8 cellular contexts compared by ENCODE assay signal in the genomic region with DNA sequence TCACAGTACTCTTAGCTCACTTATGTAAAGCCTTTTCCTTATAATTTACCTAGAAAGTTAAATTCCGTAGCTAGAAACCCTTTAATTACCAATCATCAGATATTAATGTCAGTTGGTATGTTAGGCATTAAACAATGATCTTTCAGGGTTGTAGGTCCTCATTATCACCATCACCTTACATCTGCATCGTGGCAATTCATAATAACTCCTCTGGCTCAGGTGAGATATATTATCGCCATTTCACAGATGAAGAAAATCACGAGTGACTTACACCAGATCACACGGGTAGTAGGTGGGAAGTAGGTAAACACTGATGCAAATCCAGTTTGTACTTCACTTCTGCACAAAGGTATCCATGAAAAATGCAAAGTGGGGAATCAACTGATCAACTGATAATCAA. TPM values are rescaled to one million over a fixed set of nuclear protein-coding genes. Genes with fewer than 3 reads are reported as not detected.
DNase-seq lines count a peak whose midpoint lies in the region; ATAC-seq and TF ChIP-seq lines count a peak whose summit lies in the region.

No MANE protein-coding gene starts in this region.

- no peak overlapping the region for H2BK12ac ChIP-seq in mesenchymal stem cell (ENCODE audit: low read length in 2 of 2)

- H3K4me3 ChIP-seq in Caco-2 (ENCODE audit: low read depth, low read length) (peak overlapping the region; percentile 60), mesenchymal stem cell (ENCODE audit: insufficient read depth in 1 of 2, low read depth in 1 of 2, low read length in 2 of 2) (peak overlapping the region; percentile 68 to 97)

- H3K23ac ChIP-seq in mesenchymal stem cell (ENCODE audit: low read length in 2 of 2): no peak overlapping the region

- H3K79me1 ChIP-seq in mesenchymal stem cell (replicated peaks; ENCODE audit: low read length, poor library complexity, severe bottlenecking): peaks cover 15% of the 10 kb centered on the region

- H3K27me3 Mint-ChIP-seq in Caco-2 (ENCODE audit: insufficient read depth, unreplicated experiment): no peaks in the 10 kb centered on the region

- H3K36me3 ChIP-seq in Caco-2 (ENCODE audit: control insufficient read depth, insufficient read depth, low read length): no peaks in the 10 kb centered on the region
- H3K36me3 ChIP-seq in mesenchymal stem cell (ENCODE audit: control insufficient read depth in 1 of 2, insufficient read depth in 2 of 2, low read depth in 1 of 2, low read length in 2 of 2): peaks cover 9 to 13% of the 10 kb centered on the region in 2 experiments

- no peaks in the 10 kb centered on the region for H3K27me3 ChIP-seq in Caco-2 (replicated peaks; ENCODE audit: control insufficient read depth, insufficient read depth, low read length)
- no peaks in the 10 kb centered on the region for H3K27me3 ChIP-seq in mesenchymal stem cell (ENCODE audit: control insufficient read depth in 1 of 2, insufficient read depth in 1 of 2, low read length in 2 of 2)

- no peaks in the 10 kb centered on the region for H3K9me3 Mint-ChIP-seq in Caco-2 (ENCODE audit: unreplicated experiment)

- no peak overlapping the region for H2BK5ac ChIP-seq in mesenchymal stem cell (ENCODE audit: low read depth, low read length, poor library complexity, severe bottlenecking)

- CTCF ChIA-PET in Caco-2 (lab: Charles Lee): no interaction called here

- no peak overlapping the region for H3K14ac ChIP-seq in mesenchymal stem cell (ENCODE audit: low read length in 2 of 2)

- H3K4me1 ChIP-seq in Caco-2 (0 out of 2 replicates have a peak, but pooled peaks cover 8% of the 10 kb centered on the region), mesenchymal stem cell (ENCODE audit: control insufficient read depth, insufficient read depth, low read depth, low read length) (peaks cover 7% of the 10 kb centered on the region)

- TF ChIP-seq CTCF in Caco-2 (IDR thresholded peaks at IDR 0.05; ENCODE audit: insufficient read depth in 1 of 2, low read depth in 1 of 2, low read length in 1 of 2, severe bottlenecking in 1 of 2, unreplicated experiment in 1 of 2): no peak

- H3K4me2 ChIP-seq in mesenchymal stem cell (ENCODE audit: low read length, poor library complexity, severe bottlenecking): peak overlapping the region; percentile 80

- no peak overlapping the region for H3K4ac ChIP-seq in mesenchymal stem cell (ENCODE audit: low read depth in 1 of 2, low read length in 2 of 2)

- intact Hi-C loops in Caco-2 (cut with micrococcal nuclease; ENCODE audit: unreplicated experiment): no loop called here

- H2BK120ac ChIP-seq in mesenchymal stem cell (ENCODE audit: low read depth, low read length): no peak overlapping the region

- H2AK5ac ChIP-seq in mesenchymal stem cell (ENCODE audit: low read length, severe bottlenecking): no peak overlapping the region

- peak overlapping the region; percentile 5 for H3K27ac ChIP-seq in mesenchymal stem cell (ENCODE audit: low read length, poor library complexity, severe bottlenecking)

- H3K9ac ChIP-seq in mesenchymal stem cell (ENCODE audit: low read length): peak overlapping the region; percentile 97

- peak overlapping the region; percentile 98 for H3K27ac Mint-ChIP-seq in Caco-2 (ENCODE audit: unreplicated experiment)

- H3K4me3 Mint-ChIP-seq in Caco-2 (ENCODE audit: unreplicated experiment): peak overlapping the region; percentile 91

- H2AFZ ChIP-seq in mesenchymal stem cell (ENCODE audit: low read depth, low read length): peak overlapping the region; percentile 39

- POLR2A ChIA-PET in Caco-2 (lab: Charles Lee): interaction anchor here (1.0 to 2.2 kb wide), 3 partner anchors 51 to 237 kb away, joined by 4 to 9 read pairs (median 6); partner anchors contain the start of genes ABCB10 and RAB4A

- no peak overlapping the region for H3K18ac ChIP-seq in mesenchymal stem cell (ENCODE audit: low read depth in 1 of 2, low read length in 2 of 2)

- no peak overlapping the region for H2BK15ac ChIP-seq in mesenchymal stem cell (ENCODE audit: low read depth, poor library complexity, severe bottlenecking)

- ATAC-seq in HG02973 (IDR thresholded peaks at IDR 0.05; ENCODE audit: unreplicated experiment): peak; percentile 0
- no peak for ATAC-seq in HG03469 (IDR thresholded peaks at IDR 0.05; ENCODE audit: unreplicated experiment)

- TSS peak; percentile 56 for BruUV-seq in Caco-2 (replicated peaks; lab: Mats Ljungman, UMichigan)

- DNase-seq in Caco-2 (no peak), astrocyte of the hippocampus (ENCODE audit: low read depth, low spot score) (peak; percentile 4), mesenchymal stem cell (no peak), NCI-H1092 (lab: John Stamatoyannopoulos, UW) (no peak), MV-4-11 (lab: John Stamatoyannopoulos, UW) (no peak), HUDEP-2 (lab: John Stamatoyannopoulos, UW; ENCODE audit: unreplicated experiment in 76 of 76) (no peak)

- H4K8ac ChIP-seq in mesenchymal stem cell (ENCODE audit: low read length): no peak overlapping the region

- 0% methylated on average over 2 of the region's 5 CpGs for WGBS in mesenchymal stem cell

- H3K9me3 ChIP-seq in Caco-2 (no peaks in the 10 kb centered on the region), mesenchymal stem cell (ENCODE audit: control insufficient read depth, low read length) (no peaks in the 10 kb centered on the region)

- H4K91ac ChIP-seq in mesenchymal stem cell (ENCODE audit: low read length): no peak overlapping the region

- peaks cover 22% of the 10 kb centered on the region for H3K36me3 Mint-ChIP-seq in Caco-2 (ENCODE audit: insufficient read depth, unreplicated experiment)

- peaks cover 12% of the 10 kb centered on the region for H3K4me1 Mint-ChIP-seq in Caco-2 (ENCODE audit: low read depth, unreplicated experiment)

RNA-seq across cellular contexts. Expression of gene NUP133, which starts 0.6 kb away (rescaled TPM):
- 54.5 and 59.3 TPM in 2 replicates for total RNA-seq in Caco-2 (2022)
- 11.6 TPM for polyA plus RNA-seq in mesenchymal stem cell (2013, experiment 1 of 2)
- polyA plus RNA-seq in mesenchymal stem cell (2013, experiment 2 of 2): 11.8 TPM

RNA-seq across cellular contexts. Expression of gene ABCB10, which starts 51.0 kb away (rescaled TPM):
- total RNA-seq in Caco-2 (2022): 27.5 and 31.9 TPM in 2 replicates
- 8.3 TPM for polyA plus RNA-seq in mesenchymal stem cell (2013, experiment 1 of 2)
- 9.0 TPM for polyA plus RNA-seq in mesenchymal stem cell (2013, experiment 2 of 2)
